ENCODE assay signal across 2 cellular contexts in the genomic region with DNA sequence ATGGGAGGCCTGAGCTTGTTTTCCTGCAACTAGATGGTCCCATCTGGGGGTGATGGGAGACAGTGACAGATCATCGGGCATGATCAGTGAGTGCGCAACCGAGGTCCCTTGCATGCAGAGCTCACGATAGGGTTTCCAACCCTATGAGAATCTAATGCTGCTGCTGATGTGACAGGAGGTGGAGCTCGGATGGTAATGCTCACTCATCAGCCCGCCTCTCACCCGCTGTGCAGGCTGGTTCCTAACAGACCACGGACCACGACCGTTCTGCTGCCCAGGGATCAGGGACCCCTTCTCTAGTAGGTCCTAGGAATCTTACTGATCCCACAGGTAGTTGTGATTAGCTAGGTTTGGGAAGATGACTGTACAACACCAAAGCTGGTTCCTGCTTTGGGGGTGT.
TF ChIP-seq lines count a peak whose summit lies in the region.

No MANE protein-coding gene starts in this region.

TF ChIP-seq in IMR-90, 13 proteins besides CTCF, POLR2A, EP300 and RAD21:
- TF ChIP-seq, protein P1, sequence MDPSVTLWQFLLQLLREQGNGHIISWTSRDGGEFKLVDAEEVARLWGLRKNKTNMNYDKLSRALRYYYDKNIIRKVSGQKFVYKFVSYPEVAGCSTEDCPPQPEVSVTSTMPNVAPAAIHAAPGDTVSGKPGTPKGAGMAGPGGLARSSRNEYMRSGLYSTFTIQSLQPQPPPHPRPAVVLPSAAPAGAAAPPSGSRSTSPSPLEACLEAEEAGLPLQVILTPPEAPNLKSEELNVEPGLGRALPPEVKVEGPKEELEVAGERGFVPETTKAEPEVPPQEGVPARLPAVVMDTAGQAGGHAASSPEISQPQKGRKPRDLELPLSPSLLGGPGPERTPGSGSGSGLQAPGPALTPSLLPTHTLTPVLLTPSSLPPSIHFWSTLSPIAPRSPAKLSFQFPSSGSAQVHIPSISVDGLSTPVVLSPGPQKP (IDR thresholded peaks at IDR 0.05; ENCODE audit: borderline replicate concordance, low read depth, low read length): no peak
- TF ChIP-seq BHLHE40 (IDR thresholded peaks at IDR 0.05; ENCODE audit: low read depth, low read length) (no peak), MAFK (IDR thresholded peaks at IDR 0.05; ENCODE audit: low read depth, low read length) (no peak), RFX5 (IDR thresholded peaks at IDR 0.05; ENCODE audit: low read depth, low read length) (no peak), RCOR1 (IDR thresholded peaks at IDR 0.05; ENCODE audit: insufficient replicate concordance, low read length) (no peak), MXI1 (IDR thresholded peaks at IDR 0.05; ENCODE audit: borderline replicate concordance, low read depth, low read length) (no peak)
- TF ChIP-seq, protein P2, sequence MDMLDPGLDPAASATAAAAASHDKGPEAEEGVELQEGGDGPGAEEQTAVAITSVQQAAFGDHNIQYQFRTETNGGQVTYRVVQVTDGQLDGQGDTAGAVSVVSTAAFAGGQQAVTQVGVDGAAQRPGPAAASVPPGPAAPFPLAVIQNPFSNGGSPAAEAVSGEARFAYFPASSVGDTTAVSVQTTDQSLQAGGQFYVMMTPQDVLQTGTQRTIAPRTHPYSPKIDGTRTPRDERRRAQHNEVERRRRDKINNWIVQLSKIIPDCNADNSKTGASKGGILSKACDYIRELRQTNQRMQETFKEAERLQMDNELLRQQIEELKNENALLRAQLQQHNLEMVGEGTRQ (IDR thresholded peaks at IDR 0.05; ENCODE audit: low read depth, low read length): no peak
TF ChIP-seq in IMR-90: peak in this region for 0.

TF ChIP-seq in H1, 55 proteins besides CTCF, POLR2A, EP300 and RAD21:
- peak; percentile 63; the same call in 1 of the 2 replicates for TF ChIP-seq POLR2AphosphoS5 (IDR thresholded peaks at IDR 0.05; ENCODE audit: low read depth, low read length)
- TF ChIP-seq PHF8 (conservative IDR thresholded peaks at IDR 0.05; ENCODE audit: low read depth, low read length): no peak
- no peak for TF ChIP-seq SIN3A (conservative IDR thresholded peaks at IDR 0.05 in 1 of 2, IDR thresholded peaks at IDR 0.05 in 1 of 2; ENCODE audit: low read depth in 1 of 2, low read length in 2 of 2)
- TF ChIP-seq EZH2 (IDR thresholded peaks at IDR 0.05; ENCODE audit: low read depth, low read length, severe bottlenecking): no peak
- TF ChIP-seq HDAC2 (IDR thresholded peaks at IDR 0.05; ENCODE audit: borderline replicate concordance in 1 of 2, low read depth in 2 of 2, low read length in 2 of 2): no peak
- no peak for TF ChIP-seq BACH1 (IDR thresholded peaks at IDR 0.05; ENCODE audit: low read length)
- TF ChIP-seq ATF2 (IDR thresholded peaks at IDR 0.05; ENCODE audit: low read length): no peak
- no peak for TF ChIP-seq MAX (IDR thresholded peaks at IDR 0.05)
